14 cellular contexts compared by ENCODE assay signal in the genomic region with DNA sequence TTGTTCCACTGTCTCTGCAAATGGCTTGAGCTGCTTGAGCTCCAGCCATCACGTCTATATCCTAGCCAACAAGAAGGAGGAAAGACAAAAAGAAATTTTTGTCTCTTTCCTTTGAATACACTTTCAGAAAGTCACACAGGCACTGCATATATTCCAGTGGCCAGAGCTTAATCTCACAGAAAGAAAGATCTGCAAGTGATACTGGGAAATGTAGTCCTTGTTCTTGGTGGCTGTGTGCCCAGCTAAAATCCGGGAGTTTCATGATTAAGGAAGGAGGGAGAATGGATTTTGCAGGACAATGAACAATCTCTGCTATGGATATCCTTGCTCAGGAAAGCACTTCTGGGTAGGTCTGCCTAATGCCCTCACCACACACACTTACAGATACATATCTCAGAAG.
"Had no signal": no experiment of that assay in that cellular context is flagged by ENCODE, and none has a peak within 500 bp of the region (broad histone marks: within the 10 kb centered on the region; RNA-seq: fewer than 3 reads in every experiment).

No MANE protein-coding gene starts in this region.

- H3K27me3 ChIP-seq: right atrium auricular region, vagina had no signal

- ATAC-seq: activated T-helper 17 cell treated with anti-CD3 and anti-CD28 coated beads, Interleukin-2, amount 50 U/mL, for 72 hours; lower lobe of right lung had no signal

- H3K4me3 ChIP-seq: lower lobe of right lung, right atrium auricular region, vagina had no signal

- H3K36me3 ChIP-seq: lower lobe of right lung, neutrophil, right atrium auricular region, vagina had no signal

- H3K4me1 ChIP-seq: lower lobe of right lung, vagina had no signal

- H3K9me3 ChIP-seq: neutrophil had no signal

- H3K27ac ChIP-seq: lower lobe of right lung, neutrophil, right atrium auricular region, vagina had no signal

- DNase-seq: activated CD4-positive, alpha-beta T cell treated with anti-CD3 and anti-CD28 coated beads, Interleukin-2, amount 50 U/mL, for 1 hour; activated naive CD4-positive, alpha-beta T cell treated with anti-CD3 and anti-CD28 coated beads, Interleukin-2, amount 10 ng/mL, durations not matched to agents 7 days and 5 days; activated T-cell treated with anti-CD3 and anti-CD28 coated beads for 4 hours; caudate nucleus; cortex of kidney; effector memory CD4-positive, alpha-beta T cell; glutamatergic neuron; lower lobe of right lung; naive B cell; small intestine had no signal
